Comparison of ENCODE assay signal across 2 cellular contexts in genomic region chr13:69769637-69770036, GRCh38.
TF ChIP-seq lines count a peak whose summit lies in the region.

No MANE protein-coding gene starts in this region.

TF ChIP-seq in liver, 16 proteins besides CTCF, POLR2A, EP300 and RAD21 (continued from another document):
- TF ChIP-seq, protein P1, sequence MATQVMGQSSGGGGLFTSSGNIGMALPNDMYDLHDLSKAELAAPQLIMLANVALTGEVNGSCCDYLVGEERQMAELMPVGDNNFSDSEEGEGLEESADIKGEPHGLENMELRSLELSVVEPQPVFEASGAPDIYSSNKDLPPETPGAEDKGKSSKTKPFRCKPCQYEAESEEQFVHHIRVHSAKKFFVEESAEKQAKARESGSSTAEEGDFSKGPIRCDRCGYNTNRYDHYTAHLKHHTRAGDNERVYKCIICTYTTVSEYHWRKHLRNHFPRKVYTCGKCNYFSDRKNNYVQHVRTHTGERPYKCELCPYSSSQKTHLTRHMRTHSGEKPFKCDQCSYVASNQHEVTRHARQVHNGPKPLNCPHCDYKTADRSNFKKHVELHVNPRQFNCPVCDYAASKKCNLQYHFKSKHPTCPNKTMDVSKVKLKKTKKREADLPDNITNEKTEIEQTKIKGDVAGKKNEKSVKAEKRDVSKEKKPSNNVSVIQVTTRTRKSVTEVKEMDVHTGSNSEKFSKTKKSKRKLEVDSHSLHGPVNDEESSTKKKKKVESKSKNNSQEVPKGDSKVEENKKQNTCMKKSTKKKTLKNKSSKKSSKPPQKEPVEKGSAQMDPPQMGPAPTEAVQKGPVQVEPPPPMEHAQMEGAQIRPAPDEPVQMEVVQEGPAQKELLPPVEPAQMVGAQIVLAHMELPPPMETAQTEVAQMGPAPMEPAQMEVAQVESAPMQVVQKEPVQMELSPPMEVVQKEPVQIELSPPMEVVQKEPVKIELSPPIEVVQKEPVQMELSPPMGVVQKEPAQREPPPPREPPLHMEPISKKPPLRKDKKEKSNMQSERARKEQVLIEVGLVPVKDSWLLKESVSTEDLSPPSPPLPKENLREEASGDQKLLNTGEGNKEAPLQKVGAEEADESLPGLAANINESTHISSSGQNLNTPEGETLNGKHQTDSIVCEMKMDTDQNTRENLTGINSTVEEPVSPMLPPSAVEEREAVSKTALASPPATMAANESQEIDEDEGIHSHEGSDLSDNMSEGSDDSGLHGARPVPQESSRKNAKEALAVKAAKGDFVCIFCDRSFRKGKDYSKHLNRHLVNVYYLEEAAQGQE (IDR thresholded peaks at IDR 0.05): no peak
- TF ChIP-seq YY1 (IDR thresholded peaks at IDR 0.05) (no peak), HNF4G (IDR thresholded peaks at IDR 0.05) (no peak), RXRA (IDR thresholded peaks at IDR 0.05) (no peak), FOXA1 (IDR thresholded peaks at IDR 0.05) (no peak)

TF ChIP-seq in HepG2, 621 proteins besides CTCF, POLR2A, EP300 and RAD21 (continued from another document):
- TF ChIP-seq AKNA (CRISPR knock-in tag; IDR thresholded peaks at IDR 0.05; ENCODE audit: borderline replicate concordance) (no peak), ZNF317 (CRISPR knock-in tag; IDR thresholded peaks at IDR 0.05) (no peak), KDM5A (IDR thresholded peaks at IDR 0.05; ENCODE audit: borderline replicate concordance, low read length) (no peak), SOX13 (IDR thresholded peaks at IDR 0.05) (no peak), SOX13 (CRISPR knock-in tag; conservative IDR thresholded peaks at IDR 0.05 in 1 of 2, IDR thresholded peaks at IDR 0.05 in 1 of 2) (no peak), RXRA (CRISPR knock-in tag; IDR thresholded peaks at IDR 0.05) (no peak)
- TF ChIP-seq, protein P2, sequence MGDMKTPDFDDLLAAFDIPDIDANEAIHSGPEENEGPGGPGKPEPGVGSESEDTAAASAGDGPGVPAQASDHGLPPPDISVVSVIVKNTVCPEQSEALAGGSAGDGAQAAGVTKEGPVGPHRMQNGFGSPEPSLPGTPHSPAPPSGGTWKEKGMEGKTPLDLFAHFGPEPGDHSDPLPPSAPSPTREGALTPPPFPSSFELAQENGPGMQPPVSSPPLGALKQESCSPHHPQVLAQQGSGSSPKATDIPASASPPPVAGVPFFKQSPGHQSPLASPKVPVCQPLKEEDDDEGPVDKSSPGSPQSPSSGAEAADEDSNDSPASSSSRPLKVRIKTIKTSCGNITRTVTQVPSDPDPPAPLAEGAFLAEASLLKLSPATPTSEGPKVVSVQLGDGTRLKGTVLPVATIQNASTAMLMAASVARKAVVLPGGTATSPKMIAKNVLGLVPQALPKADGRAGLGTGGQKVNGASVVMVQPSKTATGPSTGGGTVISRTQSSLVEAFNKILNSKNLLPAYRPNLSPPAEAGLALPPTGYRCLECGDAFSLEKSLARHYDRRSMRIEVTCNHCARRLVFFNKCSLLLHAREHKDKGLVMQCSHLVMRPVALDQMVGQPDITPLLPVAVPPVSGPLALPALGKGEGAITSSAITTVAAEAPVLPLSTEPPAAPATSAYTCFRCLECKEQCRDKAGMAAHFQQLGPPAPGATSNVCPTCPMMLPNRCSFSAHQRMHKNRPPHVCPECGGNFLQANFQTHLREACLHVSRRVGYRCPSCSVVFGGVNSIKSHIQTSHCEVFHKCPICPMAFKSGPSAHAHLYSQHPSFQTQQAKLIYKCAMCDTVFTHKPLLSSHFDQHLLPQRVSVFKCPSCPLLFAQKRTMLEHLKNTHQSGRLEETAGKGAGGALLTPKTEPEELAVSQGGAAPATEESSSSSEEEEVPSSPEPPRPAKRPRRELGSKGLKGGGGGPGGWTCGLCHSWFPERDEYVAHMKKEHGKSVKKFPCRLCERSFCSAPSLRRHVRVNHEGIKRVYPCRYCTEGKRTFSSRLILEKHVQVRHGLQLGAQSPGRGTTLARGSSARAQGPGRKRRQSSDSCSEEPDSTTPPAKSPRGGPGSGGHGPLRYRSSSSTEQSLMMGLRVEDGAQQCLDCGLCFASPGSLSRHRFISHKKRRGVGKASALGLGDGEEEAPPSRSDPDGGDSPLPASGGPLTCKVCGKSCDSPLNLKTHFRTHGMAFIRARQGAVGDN (CRISPR knock-in tag; IDR thresholded peaks at IDR 0.05): no peak
